ENCODE assay signal across 8 cellular contexts in the genomic region with DNA sequence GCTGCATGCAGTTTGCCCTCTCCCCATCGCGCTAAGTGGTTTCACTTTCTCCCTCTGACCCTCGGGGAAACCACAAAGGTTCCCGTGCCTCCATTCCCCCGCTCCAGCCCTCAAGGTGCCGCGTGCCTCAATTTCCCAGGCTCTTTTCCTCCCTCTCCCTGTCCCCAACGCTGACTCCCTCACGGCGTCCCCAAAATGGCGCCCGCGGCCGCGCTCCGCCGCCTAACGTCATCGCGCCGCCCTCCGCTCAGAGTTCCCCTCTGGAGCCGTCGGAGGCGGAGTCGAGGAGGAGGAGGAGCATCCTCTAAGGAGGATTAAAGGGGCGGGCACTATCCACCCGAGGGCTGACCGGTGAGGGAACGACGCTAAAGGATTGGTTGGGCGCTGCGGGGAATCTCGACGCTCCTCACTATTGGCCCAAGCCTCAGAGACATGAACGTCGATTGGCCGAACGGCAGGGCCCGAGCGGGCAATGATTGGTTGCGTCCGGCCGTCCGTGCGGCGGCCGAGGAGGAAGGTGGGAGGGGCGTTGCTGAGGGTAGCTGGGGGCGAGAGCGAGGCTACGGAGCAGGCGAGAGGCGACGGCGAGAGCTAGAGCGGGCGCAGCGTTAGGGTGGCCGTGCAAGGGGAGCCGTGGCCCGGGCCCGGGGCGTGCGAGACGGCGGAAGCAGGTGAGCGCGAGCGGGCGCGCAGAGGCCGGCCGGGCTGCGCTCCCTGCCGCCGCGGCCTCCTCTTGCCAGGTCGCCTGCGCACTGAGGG. TPM values are rescaled to one million over a fixed set of nuclear protein-coding genes. Genes with fewer than 3 reads are reported as not detected.
DNase-seq lines count a peak whose midpoint lies in the region; ATAC-seq, FAIRE-seq and TF ChIP-seq lines count a peak whose summit lies in the region.

A gene with protein sequence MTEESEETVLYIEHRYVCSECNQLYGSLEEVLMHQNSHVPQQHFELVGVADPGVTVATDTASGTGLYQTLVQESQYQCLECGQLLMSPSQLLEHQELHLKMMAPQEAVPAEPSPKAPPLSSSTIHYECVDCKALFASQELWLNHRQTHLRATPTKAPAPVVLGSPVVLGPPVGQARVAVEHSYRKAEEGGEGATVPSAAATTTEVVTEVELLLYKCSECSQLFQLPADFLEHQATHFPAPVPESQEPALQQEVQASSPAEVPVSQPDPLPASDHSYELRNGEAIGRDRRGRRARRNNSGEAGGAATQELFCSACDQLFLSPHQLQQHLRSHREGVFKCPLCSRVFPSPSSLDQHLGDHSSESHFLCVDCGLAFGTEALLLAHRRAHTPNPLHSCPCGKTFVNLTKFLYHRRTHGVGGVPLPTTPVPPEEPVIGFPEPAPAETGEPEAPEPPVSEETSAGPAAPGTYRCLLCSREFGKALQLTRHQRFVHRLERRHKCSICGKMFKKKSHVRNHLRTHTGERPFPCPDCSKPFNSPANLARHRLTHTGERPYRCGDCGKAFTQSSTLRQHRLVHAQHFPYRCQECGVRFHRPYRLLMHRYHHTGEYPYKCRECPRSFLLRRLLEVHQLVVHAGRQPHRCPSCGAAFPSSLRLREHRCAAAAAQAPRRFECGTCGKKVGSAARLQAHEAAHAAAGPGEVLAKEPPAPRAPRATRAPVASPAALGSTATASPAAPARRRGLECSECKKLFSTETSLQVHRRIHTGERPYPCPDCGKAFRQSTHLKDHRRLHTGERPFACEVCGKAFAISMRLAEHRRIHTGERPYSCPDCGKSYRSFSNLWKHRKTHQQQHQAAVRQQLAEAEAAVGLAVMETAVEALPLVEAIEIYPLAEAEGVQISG (plus strand): TSS at position 551 of the 759 bp plus-strand sequence. CDS start 2,441 bp downstream, outside the sequence.

- peak; percentile 98 for DNase-seq in NCI-H187 treated with DMSO at 0.1 percent for 48 hours (lab: John Stamatoyannopoulos, UW)
- peak; percentile 84 to 100 (median 98) for DNase-seq in anterior cingulate cortex (lab: John Stamatoyannopoulos, UW)
- DNase-seq in left ventricle myocardium superior: peak; percentile 98
- peak; percentile 99 for DNase-seq in prostate gland (ENCODE audit: low spot score)
- DNase-seq in urothelium cell line (ENCODE audit: low spot score): peak; percentile 99

- H3K4me1 ChIP-seq in prostate gland (replicated peaks): peaks cover 5% of the 10 kb centered on the region

- intact Hi-C loops in T-helper 2 cell treated with Interferon-gamma antibody and Interleukin-4, amounts not matched to agents 100 ng/mL and 5 ng/mL, for 36 hours (cut with micrococcal nuclease): loop anchor here (1.0 to 5.0 kb wide), 5 partner anchors 83 to 250 kb away; a partner anchor contains a TSS
- intact Hi-C loops in left ventricle myocardium superior (cut with micrococcal nuclease): no loop called here
- intact Hi-C loops in prostate gland (cut with DNase I): no loop called here

- TF ChIP-seq CTCF in prostate gland (IDR thresholded peaks at IDR 0.05): peak in 2 of 4 experiments; percentile 23 to 25

- peaks cover 6 to 16% of the 10 kb centered on the region in 2 donors for H3K36me3 ChIP-seq in prostate gland

- ATAC-seq in GM18499 (IDR thresholded peaks at IDR 0.05; ENCODE audit: insufficient read depth, unreplicated experiment) (peak; percentile 90), HG02943 (IDR thresholded peaks at IDR 0.05; ENCODE audit: low read depth, unreplicated experiment) (peak; percentile 94), left ventricle myocardium superior (peak; percentile 98)

- peak within 1 kb of the TSS; percentile 79 to 94 for H3K4me3 ChIP-seq in prostate gland

- peak; percentile 94 for FAIRE-seq in urothelium cell line (lab: Jason Lieb, UNC)

- H3K27ac ChIP-seq in prostate gland: peak within 1 kb of the TSS; percentile 91 to 97

- TF ChIP-seq POLR2A in prostate gland (IDR thresholded peaks at IDR 0.05): peak; percentile 85

- H3K27me3 ChIP-seq in prostate gland (replicated peaks; ENCODE audit: insufficient read depth): no peaks in the 10 kb centered on the region

- H3K9me3 ChIP-seq in prostate gland: no peaks in the 10 kb centered on the region

- WGBS in prostate gland: under 1% methylated on average over 75 of the region's 80 CpGs

RNA-seq across cellular contexts. Expression of the gene that starts here (rescaled TPM):
- total RNA-seq in T-helper 2 cell treated with Interferon-gamma antibody and Interleukin-4, amounts not matched to agents 100 ng/mL and 5 ng/mL, for 36 hours: 14.2 and 14.6 TPM in 2 replicates
- total RNA-seq in left ventricle myocardium superior (10.2 TPM), prostate gland (10 to 100 TPM; 24.4 to 44.1 TPM)

Comparison
In these comparisons a context has a peak if more than half of its experiments do, and no peak if none do; other contexts are left out.
1. Peak in every context shown above with its lines: DNase-seq, ATAC-seq, H3K4me3 ChIP-seq and H3K27ac ChIP-seq.